20 cellular contexts compared by ENCODE assay signal in the genomic region with DNA sequence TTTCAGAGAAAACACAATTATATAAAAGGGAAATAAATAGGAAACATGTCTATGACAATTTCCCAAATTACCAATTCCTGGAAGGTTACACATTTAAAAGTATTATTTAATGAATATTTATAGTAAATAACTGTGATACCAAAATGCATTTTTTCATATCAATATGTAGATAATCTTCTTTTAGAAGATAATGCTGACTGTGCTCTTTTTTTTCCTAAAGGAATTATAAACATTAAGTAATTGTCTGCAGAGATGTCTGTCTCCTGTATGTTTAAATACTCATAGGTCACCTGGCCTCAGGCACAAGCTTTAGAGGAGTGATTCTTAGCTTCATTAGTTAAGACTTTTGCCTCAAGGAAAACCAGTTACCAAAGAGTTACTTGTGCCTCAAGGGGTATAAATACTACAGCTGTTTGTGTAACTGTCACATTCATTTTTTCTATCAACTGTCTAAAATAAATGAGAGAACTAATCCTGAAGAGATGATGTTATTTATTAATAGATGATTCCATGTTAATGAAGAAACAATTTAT.
DNase-seq lines count a peak whose midpoint lies in the region; ATAC-seq and TF ChIP-seq lines count a peak whose summit lies in the region.
"Had no signal": no experiment of that assay in that cellular context is flagged by ENCODE, and none has a peak within 500 bp of the region (broad histone marks: within the 10 kb centered on the region; RNA-seq: fewer than 3 reads in every experiment).

No MANE protein-coding gene starts in this region.

- TF ChIP-seq CTCF in mammary epithelial cell (conservative IDR thresholded peaks at IDR 0.05 in 1 of 2, IDR thresholded peaks at IDR 0.05 in 1 of 2; ENCODE audit: extremely low read depth in 1 of 2, insufficient read depth in 1 of 2, low read depth in 1 of 2, low read length in 2 of 2) (no peak), Peyer's patch (IDR thresholded peaks at IDR 0.05) (no peak)

- DNase-seq in A172 (ENCODE audit: low spot score) (peak; percentile 4), NCI-H226 (peak; percentile 67), mammary epithelial cell (peak; percentile 62), mesenchymal stem cell (peak; percentile 43), AML-193 (lab: John Stamatoyannopoulos, UW) (no peak), Kasumi-1 (lab: John Stamatoyannopoulos, UW) (no peak), Peyer's patch (no peak)
- DNase-seq: activated CD8-positive, alpha-beta memory T cell treated with anti-CD3 and anti-CD28 coated beads, Interleukin-2, amount 10 ng/mL, durations not matched to agents 7 days and 5 days; activated effector memory CD4-positive, alpha-beta T cell treated with Interleukin-2 at 50 U/mL for 16 hours; amygdala; CD8-positive, alpha-beta T cell; NCI-H187 treated with DMSO at 0.1 percent for 48 hours; nephron progenitor cell; SHP77 treated with DMSO at 0.1 percent for 48 hours; stomach had no signal

- H3K36me3 ChIP-seq in mammary epithelial cell (ENCODE audit: insufficient read depth, low read length) (no peaks in the 10 kb centered on the region), mesenchymal stem cell (ENCODE audit: control insufficient read depth in 1 of 2, insufficient read depth in 2 of 2, low read depth in 1 of 2, low read length in 2 of 2) (no peaks in the 10 kb centered on the region), Peyer's patch (no peaks in the 10 kb centered on the region)
- H3K36me3 ChIP-seq: gastroesophageal sphincter, stomach, vagina had no signal

- no peak overlapping the region for H4K8ac ChIP-seq in mesenchymal stem cell (ENCODE audit: low read length)

- H2AK5ac ChIP-seq in mesenchymal stem cell (ENCODE audit: low read length, severe bottlenecking), result no peak overlapping the region

- H3K4me1 ChIP-seq in mammary epithelial cell (ENCODE audit: insufficient read depth, low read length) (peaks cover 35% of the 10 kb centered on the region), mesenchymal stem cell (ENCODE audit: control insufficient read depth, insufficient read depth, low read depth, low read length) (peaks cover 3% of the 10 kb centered on the region), Peyer's patch (no peaks in the 10 kb centered on the region)
- H3K4me1 ChIP-seq: gastroesophageal sphincter, vagina had no signal

- H3K4me3 ChIP-seq in mammary epithelial cell (replicated peaks in 1 of 3; ENCODE audit: insufficient read depth in 1 of 3, low read depth in 2 of 3, low read length in 3 of 3) (peak overlapping the region in 1 of 3 experiments; percentile 25), mesenchymal stem cell (ENCODE audit: insufficient read depth in 1 of 2, low read depth in 1 of 2, low read length in 2 of 2) (no peak overlapping the region), Peyer's patch (no peak overlapping the region)
- H3K4me3 ChIP-seq: coronary artery, gastroesophageal sphincter, stomach, vagina had no signal

- in situ Hi-C loops in mammary epithelial cell (cut with MboI; ENCODE audit: low sequenced_read_pairs in 2 of 2), result loop anchor here (25.0 kb wide), 1 partner anchor 639 kb away; no protein-coding TSS in a partner anchor

- H3K27me3 ChIP-seq in mammary epithelial cell (ENCODE audit: insufficient read depth, low read length) (no peaks in the 10 kb centered on the region), mesenchymal stem cell (ENCODE audit: control insufficient read depth in 1 of 2, insufficient read depth in 1 of 2, low read length in 2 of 2) (no peaks in the 10 kb centered on the region), Peyer's patch (no peaks in the 10 kb centered on the region)
- H3K27me3 ChIP-seq: gastroesophageal sphincter, stomach, vagina had no signal

- H3K9me3 ChIP-seq in mammary epithelial cell (replicated peaks; ENCODE audit: insufficient read depth, low read length), result no peaks in the 10 kb centered on the region
- no peaks in the 10 kb centered on the region for H3K9me3 ChIP-seq in mesenchymal stem cell (ENCODE audit: control insufficient read depth, low read length)
- H3K9me3 ChIP-seq in Peyer's patch, result no peaks in the 10 kb centered on the region
- H3K9me3 ChIP-seq: gastroesophageal sphincter, stomach, vagina had no signal

- peaks cover 8% of the 10 kb centered on the region for H3K79me2 ChIP-seq in mammary epithelial cell (ENCODE audit: insufficient read depth, low read length)

- dilution Hi-C loops in mammary epithelial cell (cut with HindIII; ENCODE audit: low sequenced_read_pairs), result no loop called here

- peak overlapping the region; percentile 88 for H3K27ac ChIP-seq in mammary epithelial cell (ENCODE audit: insufficient read depth, low read depth, low read length)
- H3K27ac ChIP-seq in mesenchymal stem cell (ENCODE audit: low read length, poor library complexity, severe bottlenecking), result peak overlapping the region; percentile 90
- no peak overlapping the region for H3K27ac ChIP-seq in Peyer's patch
- H3K27ac ChIP-seq: coronary artery, gastroesophageal sphincter, stomach, vagina had no signal

- no peak overlapping the region for H3K14ac ChIP-seq in mesenchymal stem cell (ENCODE audit: low read length in 2 of 2)

- H2AFZ ChIP-seq in mammary epithelial cell (ENCODE audit: low read depth, low read length) (no peak overlapping the region), mesenchymal stem cell (ENCODE audit: low read depth, low read length) (no peak overlapping the region)

- H3K4me2 ChIP-seq in mammary epithelial cell (ENCODE audit: insufficient read depth, low read depth, low read length) (peak overlapping the region; percentile 77), mesenchymal stem cell (ENCODE audit: low read length, poor library complexity, severe bottlenecking) (no peak overlapping the region)

- peak overlapping the region; percentile 38 for H3K9ac ChIP-seq in mammary epithelial cell (ENCODE audit: insufficient read depth, low read length)
- H3K9ac ChIP-seq in mesenchymal stem cell (ENCODE audit: low read length), result peak overlapping the region; percentile 4

- H2BK12ac ChIP-seq in mesenchymal stem cell (ENCODE audit: low read length in 2 of 2), result no peak overlapping the region

- TF ChIP-seq POLR2A in Peyer's patch (IDR thresholded peaks at IDR 0.05), result no peak

- no peak overlapping the region for H2BK15ac ChIP-seq in mesenchymal stem cell (ENCODE audit: low read depth, poor library complexity, severe bottlenecking)

- no peak overlapping the region for H4K91ac ChIP-seq in mesenchymal stem cell (ENCODE audit: low read length)

- intact Hi-C loops in mammary epithelial cell (cut with micrococcal nuclease), result no loop called here

- H2BK120ac ChIP-seq in mesenchymal stem cell (ENCODE audit: low read depth, low read length), result no peak overlapping the region

- ATAC-seq in HG02973 (IDR thresholded peaks at IDR 0.05; ENCODE audit: unreplicated experiment), result no peak
- ATAC-seq: activated CD4-positive, CD25-positive, alpha-beta regulatory T cell treated with anti-CD3 and anti-CD28 coated beads, Interleukin-2, amount 50 U/mL, for 24 hours; activated CD8-positive, alpha-beta memory T cell treated with anti-CD3 and anti-CD28 coated beads, Interleukin-2, amount 10 ng/mL, durations not matched to agents 7 days and 5 days; CD8-positive, alpha-beta T cell; gastroesophageal sphincter had no signal

- BruUV-seq in mammary epithelial cell (replicated peaks; lab: Mats Ljungman, UMichigan), result TSS peak; percentile 22

- H2BK5ac ChIP-seq in mesenchymal stem cell (ENCODE audit: low read depth, low read length, poor library complexity, severe bottlenecking), result no peak overlapping the region

- H4K20me1 ChIP-seq in mammary epithelial cell (ENCODE audit: insufficient read depth, low read length), result no peaks in the 10 kb centered on the region

- peaks cover 6% of the 10 kb centered on the region for H3K79me1 ChIP-seq in mesenchymal stem cell (replicated peaks; ENCODE audit: low read length, poor library complexity, severe bottlenecking)

- no peak overlapping the region for H3K23ac ChIP-seq in mesenchymal stem cell (ENCODE audit: low read length in 2 of 2)

- no peak overlapping the region for H3K18ac ChIP-seq in mesenchymal stem cell (ENCODE audit: low read depth in 1 of 2, low read length in 2 of 2)

- CTCF ChIA-PET in mammary epithelial cell (lab: Charles Lee; ENCODE audit: low non-redundant PET), result no interaction called here

- no peak overlapping the region for H3K4ac ChIP-seq in mesenchymal stem cell (ENCODE audit: low read depth in 1 of 2, low read length in 2 of 2)

Comparison
In these comparisons a context has a peak if more than half of its experiments do, and no peak if none do; other contexts are left out.
1. DNase-seq: peak in A172 (single experiment), NCI-H226 (single experiment), mammary epithelial cell (single experiment) and mesenchymal stem cell (single experiment); none in AML-193 (0 of 2), Kasumi-1 (0 of 2) and Peyer's patch (0 of 3).
2. H3K27ac ChIP-seq: peak in mammary epithelial cell (single experiment) and mesenchymal stem cell (single experiment); none in Peyer's patch (0 of 4).